In genomic region chr6:26216015-26216885, GRCh38 we compare ENCODE assay signal across 8 cellular contexts.
DNase-seq lines count a peak whose midpoint lies in the region; ATAC-seq and TF ChIP-seq lines count a peak whose summit lies in the region.

No MANE protein-coding gene starts in this region.

- no peaks in the 10 kb centered on the region for H3K36me3 Mint-ChIP-seq in nephron progenitor cell (ENCODE audit: low read depth)

- no peak overlapping the region for H2AFZ ChIP-seq in DND-41 (ENCODE audit: low read depth, low read length)

- peak overlapping the region; percentile 63 for H3K4me2 ChIP-seq in DND-41 (ENCODE audit: insufficient read depth, low read length)

- H3K36me3 ChIP-seq in DND-41 (ENCODE audit: insufficient read depth, low read length) (no peaks in the 10 kb centered on the region), upper lobe of left lung (no peaks in the 10 kb centered on the region)

- no peak overlapping the region for H3K4me3 Mint-ChIP-seq in nephron progenitor cell

- H3K27me3 Mint-ChIP-seq in nephron progenitor cell (ENCODE audit: low read depth, poor library complexity) = no peaks in the 10 kb centered on the region

- H3K27ac ChIP-seq in DND-41 (ENCODE audit: low read length) (peak overlapping the region; percentile 89), upper lobe of left lung (peak overlapping the region; percentile 90 to 96 (median 94))

- DNase-seq in DND-41 (peak; percentile 90), KG1 (lab: John Stamatoyannopoulos, UW) (peak; percentile 91), RKO (ENCODE audit: low spot score) (peak; percentile 99), foreskin fibroblast (peak; percentile 95 to 97), nephron progenitor cell (peak; percentile 62), upper lobe of left lung (peak in 1 of 2 donors; percentile 53)
- DNase-seq in activated effector memory CD4-positive, alpha-beta T cell treated with Interleukin-2 at 50 U/mL for 16 hours = peak; percentile 69

- TF ChIP-seq EP300 in upper lobe of left lung (IDR thresholded peaks at IDR 0.05) = peak in 2 of 4 donors; percentile 1 to 86

- peak; percentile 67 for ATAC-seq in DND-41 (ENCODE audit: insufficient read depth, low read depth)
- peak; percentile 65 for ATAC-seq in GM21619 (IDR thresholded peaks at IDR 0.05; ENCODE audit: unreplicated experiment)
- ATAC-seq in upper lobe of left lung (ENCODE audit: low FRiP score in 2 of 2) = peak; percentile 86 to 91

- peaks cover 25% of the 10 kb centered on the region for H3K4me1 Mint-ChIP-seq in nephron progenitor cell

- no peaks in the 10 kb centered on the region for H3K9me3 Mint-ChIP-seq in nephron progenitor cell

- TF ChIP-seq POLR2A in upper lobe of left lung (IDR thresholded peaks at IDR 0.05) = peak in 3 of 4 donors; percentile 91 to 98 (median 96)

- peaks cover 16% of the 10 kb centered on the region for H3K79me2 ChIP-seq in DND-41 (ENCODE audit: insufficient read depth, low read length)

- WGBS in upper lobe of left lung, 2 donors = 1% methylated on average over 30 to 41 of the region's 41 CpGs

- H3K27ac Mint-ChIP-seq in nephron progenitor cell = no peak overlapping the region

- H3K27me3 ChIP-seq in DND-41 (ENCODE audit: insufficient read depth, low read length, poor library complexity) (no peaks in the 10 kb centered on the region), upper lobe of left lung (peaks cover 0 to 9% (median 0%) of the 10 kb centered on the region in 4 donors)

- peaks cover 4% of the 10 kb centered on the region; the same call in 1 of the 2 replicates for H4K20me1 ChIP-seq in DND-41 (ENCODE audit: insufficient read depth, low read length)

- peak overlapping the region; percentile 69 for H3K9ac ChIP-seq in DND-41 (ENCODE audit: low read depth, low read length)

- H3K4me3 ChIP-seq in DND-41 (ENCODE audit: low read depth in 1 of 2, low read length in 2 of 2) (peak overlapping the region; percentile 19 to 69; a peak in 3 of 4 replicates), foreskin fibroblast (ENCODE audit: low read depth in 1 of 2, low read length in 2 of 2) (peak overlapping the region; percentile 56 to 62), upper lobe of left lung (peak overlapping the region in 3 of 4 donors; percentile 44 to 56 (median 47))

- H3K9me3 ChIP-seq in DND-41 (ENCODE audit: insufficient read depth, low read length, severe bottlenecking) (no peaks in the 10 kb centered on the region), upper lobe of left lung (no peaks in the 10 kb centered on the region)

- TF ChIP-seq CTCF in DND-41 (IDR thresholded peaks at IDR 0.05; ENCODE audit: borderline replicate concordance, extremely low read depth, low read length, poor library complexity, severe bottlenecking) = no peak
- TF ChIP-seq CTCF in foreskin fibroblast (IDR thresholded peaks at IDR 0.05; ENCODE audit: low read depth, low read length) = no peak
- TF ChIP-seq CTCF in nephron progenitor cell (IDR thresholded peaks at IDR 0.05) = no peak
- TF ChIP-seq CTCF in upper lobe of left lung (IDR thresholded peaks at IDR 0.05) = no peak

- H3K4me1 ChIP-seq in DND-41 (ENCODE audit: insufficient read depth, low read length) (peaks cover 51% of the 10 kb centered on the region), upper lobe of left lung (peaks cover 0 to 16% (median 5%) of the 10 kb centered on the region in 4 donors)
